ENCODE assay signal across 9 cellular contexts in genomic region chr1:26168410-26169167, GRCh38. TPM values are rescaled to one million over a fixed set of nuclear protein-coding genes. Genes with fewer than 3 reads are reported as not detected.
DNase-seq lines count a peak whose midpoint lies in the region; ATAC-seq, FAIRE-seq and TF ChIP-seq lines count a peak whose summit lies in the region.
"Had no signal": no experiment of that assay in that cellular context is flagged by ENCODE, and none has a peak within 500 bp of the region (broad histone marks: within the 10 kb centered on the region; RNA-seq: fewer than 3 reads in every experiment).

Gene C1orf232 (minus strand): TSS chr1:26168963. CDS start chr1:26168499, 464 bp downstream.

- ATAC-seq in GM12878 (no peak), lung (ENCODE audit: insufficient read depth, low FRiP score) (no peak), upper lobe of right lung (no peak), GM21360 (IDR thresholded peaks at IDR 0.05; ENCODE audit: unreplicated experiment) (no peak)

- no peak for TF ChIP-seq EP300 in GM12878 (IDR thresholded peaks at IDR 0.05; ENCODE audit: borderline replicate concordance in 1 of 2, control insufficient read depth in 1 of 2, low read depth in 2 of 2, low read length in 2 of 2)

- H3K36me3 Mint-ChIP-seq in Caco-2 (ENCODE audit: insufficient read depth, unreplicated experiment), result peaks cover 9% of the 10 kb centered on the region

- no peak for TF ChIP-seq POLR2A in GM12878 (IDR thresholded peaks at IDR 0.05; ENCODE audit: low read depth, low read length)

- BruUV-seq in Caco-2 (replicated peaks; lab: Mats Ljungman, UMichigan), result no TSS peak
- no TSS peak for BruUV-seq in GM12878 (replicated peaks; lab: Mats Ljungman, UMichigan)

- FAIRE-seq in GM12878 (lab: Jason Lieb, UNC), result no peak

- no peak for TF ChIP-seq CTCF in Caco-2 (IDR thresholded peaks at IDR 0.05; ENCODE audit: insufficient read depth in 1 of 2, low read depth in 1 of 2, low read length in 1 of 2, severe bottlenecking in 1 of 2, unreplicated experiment in 1 of 2)
- no peak for TF ChIP-seq CTCF in GM12878 (IDR thresholded peaks at IDR 0.05 in 2 of 3, conservative IDR thresholded peaks at IDR 0.05 in 1 of 3; ENCODE audit: control insufficient read depth in 2 of 3, extremely low read depth in 1 of 3, insufficient read depth in 1 of 3, low read depth in 3 of 3, low read length in 3 of 3)
- TF ChIP-seq CTCF in lung (IDR thresholded peaks at IDR 0.05; ENCODE audit: control extremely low read depth, extremely low read depth), result no peak
- TF ChIP-seq CTCF in upper lobe of right lung (IDR thresholded peaks at IDR 0.05), result no peak

- peak within 1 kb of the TSS; percentile 90 for H3K9ac ChIP-seq in GM12878 (ENCODE audit: control insufficient read depth, insufficient read depth, low read length)

- SMC1A ChIA-PET in GM12878 (lab: Charles Lee; ENCODE audit: uncharacterized antibody, unreplicated experiment), result interaction anchor here (1.7 kb wide), 1 partner anchor 153 kb away, joined by 8 read pairs; no protein-coding TSS in a partner anchor

- H3K4me1 ChIP-seq in Caco-2 (peaks cover 6% of the 10 kb centered on the region; the same call in 1 of the 2 replicates), GM12878 (ENCODE audit: control insufficient read depth, insufficient read depth, low read length) (peaks cover 12% of the 10 kb centered on the region), lung (ENCODE audit: control insufficient read depth in 2 of 2, insufficient read depth in 2 of 2, low read length in 2 of 2) (peaks cover 0 to 5% of the 10 kb centered on the region in 2 donors), upper lobe of right lung (peaks cover 12% of the 10 kb centered on the region)

- H3K27ac ChIP-seq in GM12878 (ENCODE audit: control insufficient read depth, insufficient read depth), result peak within 1 kb of the TSS; percentile 79
- peak within 1 kb of the TSS; percentile 76 to 79 for H3K27ac ChIP-seq in lung (ENCODE audit: low read depth in 1 of 2, low read length in 1 of 2)
- H3K27ac ChIP-seq in upper lobe of right lung, result peak within 1 kb of the TSS; percentile 86

- peak within 1 kb of the TSS; percentile 79 for H3K4me3 Mint-ChIP-seq in Caco-2 (ENCODE audit: unreplicated experiment)

- WGBS in GM12878 (ENCODE audit: insufficient coverage, insufficient replicate concordance, low lambda C conversion rate, missing lambda C conversion rate), result 53% methylated on average over 5 of the region's 5 CpGs
- 72 to 81% methylated on average over 5 of the region's 5 CpGs for WGBS in lung, 2 donors

- DNase-seq in Caco-2 (no peak), NCI-H128 (lab: John Stamatoyannopoulos, UW; ENCODE audit: unreplicated experiment) (peak; percentile 57), GM12878 (ENCODE audit: low read depth, low spot score) (no peak), lung (ENCODE audit: low spot score) (no peak), upper lobe of right lung (no peak), SW480 (ENCODE audit: low spot score) (no peak), HK-2 (ENCODE audit: unreplicated experiment) (no peak)

- peak within 1 kb of the TSS; percentile 81 for H3K4me3 ChIP-seq in Caco-2 (ENCODE audit: low read depth, low read length)
- H3K4me3 ChIP-seq in GM12878, result peak within 1 kb of the TSS; percentile 97
- H3K4me3 ChIP-seq in lung, result peak within 1 kb of the TSS; percentile 76
- peak within 1 kb of the TSS; percentile 91 for H3K4me3 ChIP-seq in upper lobe of right lung

- H3K4me1 Mint-ChIP-seq in Caco-2 (ENCODE audit: low read depth, unreplicated experiment), result peaks cover 6% of the 10 kb centered on the region

- RAD21 ChIA-PET in GM12878 (lab: Charles Lee; ENCODE audit: unreplicated experiment), result interaction anchor here (0.6 to 1.0 kb wide), 3 partner anchors 65 to 273 kb away, joined by 3 to 5 read pairs (median 3); partner anchors contain the start of gene CEP85

- no peak for TF ChIP-seq RAD21 in GM12878 (IDR thresholded peaks at IDR 0.05; ENCODE audit: insufficient read depth, low read depth, low read length)

- in situ Hi-C loops in GM12878 (cut with MboI), result no loop called here

- H3K4me2 ChIP-seq in GM12878 (ENCODE audit: control insufficient read depth, insufficient read depth), result peak within 1 kb of the TSS; percentile 93

- peaks cover 12% of the 10 kb centered on the region for H3K79me2 ChIP-seq in GM12878 (ENCODE audit: control insufficient read depth, insufficient read depth, low read length)

- no peaks in the 10 kb centered on the region for H3K27me3 Mint-ChIP-seq in Caco-2 (ENCODE audit: insufficient read depth, unreplicated experiment)

- peak within 1 kb of the TSS; percentile 72 for H2AFZ ChIP-seq in GM12878 (ENCODE audit: control insufficient read depth, low read depth, low read length)

- POLR2A ChIA-PET in Caco-2 (lab: Charles Lee) (no interaction called here), GM12878 (lab: Charles Lee) (interaction anchor here (2.0 kb wide), 1 partner anchor 66 kb away, joined by 11 read pairs; the partner anchor contains the start of gene CEP85)

- H3K27me3 ChIP-seq in Caco-2 (replicated peaks; ENCODE audit: control insufficient read depth, insufficient read depth, low read length), result no peaks in the 10 kb centered on the region
- peaks cover 0 to 3% of the 10 kb centered on the region in 2 experiments; a peak in 3 of 4 replicates for H3K27me3 ChIP-seq in GM12878 (replicated peaks in 1 of 2; ENCODE audit: control insufficient read depth in 2 of 2, insufficient read depth in 2 of 2, low read length in 1 of 2)
- no peaks in the 10 kb centered on the region for H3K27me3 ChIP-seq in lung (ENCODE audit: control insufficient read depth, insufficient read depth)
- no peaks in the 10 kb centered on the region for H3K27me3 ChIP-seq in upper lobe of right lung

- CTCF ChIA-PET in Caco-2 (lab: Charles Lee), result interaction anchor here (0.6 to 2.1 kb wide), 3 partner anchors 10 to 65 kb away, joined by 5 to 58 read pairs (median 8); partner anchors contain the start of genes CEP85 and CNKSR1
- CTCF ChIA-PET in GM12878 (lab: Yijun Ruan, JAX), result interaction anchor here (1.3 to 5.8 kb wide), 9 partner anchors 11 to 249 kb away, joined by 3 to 110 read pairs (median 5); partner anchors contain the start of gene CEP85

- intact Hi-C loops in Caco-2 (cut with micrococcal nuclease; ENCODE audit: unreplicated experiment), result loop anchor here (1.0 kb wide), 1 partner anchor 66 kb away; the partner anchor contains the start of gene CEP85
- intact Hi-C loops in GM12878 (cut with micrococcal nuclease; ENCODE audit: unreplicated experiment), result loop anchor here (1.0 to 10.0 kb wide), 3 partner anchors 66 to 226 kb away; partner anchors contain the start of gene CEP85
- intact Hi-C loops in upper lobe of right lung (cut with DNase I), result no loop called here

- peak within 1 kb of the TSS; percentile 84 for H3K27ac Mint-ChIP-seq in Caco-2 (ENCODE audit: unreplicated experiment)

- H3K9me3 ChIP-seq in Caco-2 (no peaks in the 10 kb centered on the region), GM12878 (replicated peaks; ENCODE audit: control insufficient read depth, insufficient read depth, low read length) (no peaks in the 10 kb centered on the region; the same call in 2 of the 3 replicates), lung (ENCODE audit: control insufficient read depth in 2 of 2, insufficient read depth in 1 of 2, low read length in 1 of 2) (no peaks in the 10 kb centered on the region), upper lobe of right lung (no peaks in the 10 kb centered on the region)

- H3K36me3 ChIP-seq in Caco-2 (ENCODE audit: control insufficient read depth, insufficient read depth, low read length) (no peaks in the 10 kb centered on the region), GM12878 (ENCODE audit: control insufficient read depth in 2 of 2, insufficient read depth in 2 of 2, low read length in 1 of 2) (no peaks in the 10 kb centered on the region; a peak in 1 of 4 replicates), lung (ENCODE audit: control insufficient read depth in 2 of 2, insufficient read depth in 2 of 2, low read length in 2 of 2) (no peaks in the 10 kb centered on the region), upper lobe of right lung (no peaks in the 10 kb centered on the region)

- no peaks in the 10 kb centered on the region for H3K9me3 Mint-ChIP-seq in Caco-2 (ENCODE audit: unreplicated experiment)

- no peaks in the 10 kb centered on the region for H4K20me1 ChIP-seq in GM12878 (ENCODE audit: control insufficient read depth, insufficient read depth)

TF ChIP-seq in GM12878, 131 proteins besides CTCF, POLR2A, EP300 and RAD21 (continues in another document):
- TF ChIP-seq MXI1 (IDR thresholded peaks at IDR 0.05; ENCODE audit: low read depth, low read length) (no peak), NBN (IDR thresholded peaks at IDR 0.05) (no peak), BMI1 (IDR thresholded peaks at IDR 0.05; ENCODE audit: borderline replicate concordance) (no peak)

RNA-seq across cellular contexts. Expression of gene C1orf232, which starts in this region (rescaled TPM):
- total RNA-seq in Caco-2 (2022) (not detected in 2 replicates), GM12878 (2014; rRNA removed) (not detected in 2 replicates), GM12878 (2014; rRNA removed; fragmentation: Illumina TruSeq; extraction: Trizol) (not detected in 2 replicates), GM12878 (2021) (not detected in 2 replicates), lung (not detected), upper lobe of right lung (not detected)
- not detected in 2 replicates for total RNA-seq in GM12878 (2013; cell fraction: nucleolus; rRNA removed)
- polyA plus RNA-seq in GM12878 (2011; ENCODE audit: low read depth), result not detected
- polyA plus RNA-seq in GM12878 (2011; rRNA removed) (not detected in 2 replicates), GM12878 (2014; fragmentation: Illumina TruSeq; extraction: Trizol) (not detected in 2 replicates), GM12878 (2014; fragmentation: Nextera tagmentation; extraction: Ambion mirVana) (not detected), GM12878 (2014; rRNA removed) (not detected in 2 replicates), GM12878 (2016; fragmentation: Nextera tagmentation; extraction: Ambion mirVana) (not detected), lung (not detected)
- not detected in 2 replicates for polyA plus RNA-seq in GM12878 (2011; cell fraction: cytosol; rRNA removed)
- not detected in 2 replicates for polyA plus RNA-seq in GM12878 (2011; cell fraction: nucleus; rRNA removed)
- not detected in 2 replicates for polyA plus RNA-seq in GM12878 (2012)
- not detected in 2 replicates for polyA minus RNA-seq in GM12878 (2011; rRNA and poly(A)+ RNA removed)
- polyA minus RNA-seq in GM12878 (2011; cell fraction: cytosol; rRNA and poly(A)+ RNA removed), result not detected in 2 replicates
- not detected in 2 replicates for polyA minus RNA-seq in GM12878 (2011; cell fraction: nucleus; rRNA and poly(A)+ RNA removed)
- total RNA-seq: LHCN-M2 had no signal
